In the genomic region with DNA sequence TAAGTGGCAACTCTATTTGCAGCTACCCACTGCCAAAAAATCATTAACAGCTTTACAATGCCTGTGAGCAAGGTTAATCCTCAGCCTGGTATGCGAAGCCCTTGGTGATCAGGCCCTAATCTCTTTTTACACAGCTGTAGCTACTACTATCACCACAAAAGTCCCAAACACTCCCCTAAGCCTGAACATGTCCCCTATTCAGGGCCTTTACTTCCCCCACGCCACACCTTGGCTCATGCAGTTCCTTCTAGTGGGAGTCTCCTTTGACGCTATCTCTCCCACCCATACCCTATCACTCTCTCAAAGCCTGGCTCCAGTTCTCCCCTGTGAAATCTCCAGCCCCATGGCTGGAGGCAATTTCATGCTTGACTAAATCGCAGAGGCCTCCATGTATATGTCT, we compare ENCODE assay signal across 14 cellular contexts.
DNase-seq lines count a peak whose midpoint lies in the region; ATAC-seq and TF ChIP-seq lines count a peak whose summit lies in the region.
"Had no signal": no experiment of that assay in that cellular context is flagged by ENCODE, and none has a peak within 500 bp of the region (broad histone marks: within the 10 kb centered on the region; RNA-seq: fewer than 3 reads in every experiment).

No MANE protein-coding gene starts in this region.

- H3K9ac ChIP-seq in subcutaneous abdominal adipose tissue (ENCODE audit: low read length in 5 of 5), result no peak overlapping the region

- no peak overlapping the region for H3K4me3 Mint-ChIP-seq in activated T-cell treated with anti-CD3 and anti-CD28 coated beads, Interleukin-2, amount 50 U/mL, for 72 hours
- H3K4me3 Mint-ChIP-seq: CD8-positive, alpha-beta T cell; stimulated activated naive CD8-positive, alpha-beta T cell treated with anti-CD3 and anti-CD28 coated beads, Interleukin-15, Interleukin-2, amounts not matched to agents 100 ng/mL and 50 ng/mL, for 24 hours had no signal

- no peaks in the 10 kb centered on the region for H3K4me1 Mint-ChIP-seq in activated T-cell treated with anti-CD3 and anti-CD28 coated beads, Interleukin-2, amount 50 U/mL, for 72 hours (ENCODE audit: low read depth)

- peak; percentile 91 for DNase-seq in OCI-M1 (lab: John Stamatoyannopoulos, UW)
- no peak for DNase-seq in right atrium auricular region (ENCODE audit: low spot score)
- no peak for DNase-seq in SW480 (ENCODE audit: low spot score)
- no peak for DNase-seq in omental fat pad (ENCODE audit: low spot score)
- DNase-seq in activated T-cell treated with anti-CD3 and anti-CD28 coated beads, Interleukin-2, amount 50 U/mL, for 72 hours, result no peak
- DNase-seq: activated CD4-positive, alpha-beta T cell treated with anti-CD3 and anti-CD28 coated beads for 48 hours; CD8-positive, alpha-beta T cell; left lung; stimulated activated CD4-positive, alpha-beta T cell treated with anti-CD3 and anti-CD28 coated beads, Interleukin-2, amount 100 ng/mL, for 48 hours had no signal

- H3K4me3 ChIP-seq in right atrium auricular region (no peak overlapping the region), subcutaneous abdominal adipose tissue (ENCODE audit: low read depth in 1 of 5, low read length in 5 of 5) (no peak overlapping the region)
- H3K4me3 ChIP-seq: breast epithelium, left lung had no signal

- H3K27me3 Mint-ChIP-seq in activated T-cell treated with anti-CD3 and anti-CD28 coated beads, Interleukin-2, amount 50 U/mL, for 72 hours (ENCODE audit: low read depth), result peaks cover 6% of the 10 kb centered on the region

- H3K27me3 ChIP-seq in right atrium auricular region (no peaks in the 10 kb centered on the region), subcutaneous abdominal adipose tissue (ENCODE audit: control insufficient read depth in 5 of 5, insufficient read depth in 4 of 5, low read length in 5 of 5) (no peaks in the 10 kb centered on the region)
- H3K27me3 ChIP-seq: breast epithelium, left lung had no signal

- peaks cover 2% of the 10 kb centered on the region in 2 donors for H3K9me3 Mint-ChIP-seq in activated T-cell treated with anti-CD3 and anti-CD28 coated beads, Interleukin-2, amount 50 U/mL, for 72 hours
- H3K9me3 Mint-ChIP-seq: activated T-helper 2 cell treated with anti-CD3 and anti-CD28 coated beads, Interferon-gamma antibody, Interleukin-2, Interleukin-4, amounts not matched to agents 10 μg/mL and 5 μg/mL and 100 μg/mL, durations not matched to agents 14 hours and 24 hours and 36 hours; CD8-positive, alpha-beta T cell had no signal

- H3K27ac ChIP-seq in right atrium auricular region, result peak overlapping the region; percentile 12 to 66
- peak overlapping the region; percentile 7 for H3K27ac ChIP-seq in subcutaneous abdominal adipose tissue (ENCODE audit: low read depth, low read length)

- H3K9me3 ChIP-seq in right atrium auricular region (no peaks in the 10 kb centered on the region), subcutaneous abdominal adipose tissue (ENCODE audit: control insufficient read depth in 5 of 5, low read length in 5 of 5) (no peaks in the 10 kb centered on the region)
- H3K9me3 ChIP-seq: breast epithelium, left lung had no signal

- no peak for TF ChIP-seq CTCF in right atrium auricular region (IDR thresholded peaks at IDR 0.05)
- no peak for TF ChIP-seq CTCF in omental fat pad (IDR thresholded peaks at IDR 0.05)

- H3K36me3 ChIP-seq in right atrium auricular region (peaks cover 11% of the 10 kb centered on the region), subcutaneous abdominal adipose tissue (ENCODE audit: control insufficient read depth in 5 of 5, insufficient read depth in 5 of 5, low read length in 5 of 5) (peaks cover 0 to 25% (median 8%) of the 10 kb centered on the region in 5 donors)
- H3K36me3 ChIP-seq: breast epithelium had no signal

- peaks cover 0 to 33% of the 10 kb centered on the region in 2 donors for H3K4me1 ChIP-seq in right atrium auricular region
- H3K4me1 ChIP-seq in subcutaneous abdominal adipose tissue (ENCODE audit: control insufficient read depth in 5 of 5, insufficient read depth in 5 of 5, low read length in 5 of 5), result peaks cover 0 to 38% (median 32%) of the 10 kb centered on the region in 5 donors
- H3K4me1 ChIP-seq: breast epithelium had no signal

- H3K27ac Mint-ChIP-seq in activated T-cell treated with anti-CD3 and anti-CD28 coated beads, Interleukin-2, amount 50 U/mL, for 72 hours, result no peak overlapping the region
- H3K27ac Mint-ChIP-seq: activated T-helper 2 cell treated with anti-CD3 and anti-CD28 coated beads, Interferon-gamma antibody, Interleukin-2, Interleukin-4, amounts not matched to agents 10 μg/mL and 5 μg/mL and 100 μg/mL, durations not matched to agents 14 hours and 24 hours and 36 hours; CD8-positive, alpha-beta T cell; stimulated activated naive CD8-positive, alpha-beta T cell treated with anti-CD3 and anti-CD28 coated beads, Interleukin-15, Interleukin-2, amounts not matched to agents 100 ng/mL and 50 ng/mL, for 24 hours had no signal

- no peaks in the 10 kb centered on the region for H3K36me3 Mint-ChIP-seq in activated T-cell treated with anti-CD3 and anti-CD28 coated beads, Interleukin-2, amount 50 U/mL, for 72 hours (ENCODE audit: insufficient read depth in 2 of 2)
- H3K36me3 Mint-ChIP-seq: CD8-positive, alpha-beta T cell had no signal

- peak; percentile 5 for ATAC-seq in GM19468 (IDR thresholded peaks at IDR 0.05; ENCODE audit: extremely low read depth, unreplicated experiment)
- no peak for ATAC-seq in omental fat pad (ENCODE audit: low FRiP score)
- no peak for ATAC-seq in activated T-cell treated with anti-CD3 and anti-CD28 coated beads, Interleukin-2, amount 50 U/mL, for 72 hours (replicated peaks in 1 of 2)
- ATAC-seq: CD8-positive, alpha-beta T cell had no signal
